In the genomic region with DNA sequence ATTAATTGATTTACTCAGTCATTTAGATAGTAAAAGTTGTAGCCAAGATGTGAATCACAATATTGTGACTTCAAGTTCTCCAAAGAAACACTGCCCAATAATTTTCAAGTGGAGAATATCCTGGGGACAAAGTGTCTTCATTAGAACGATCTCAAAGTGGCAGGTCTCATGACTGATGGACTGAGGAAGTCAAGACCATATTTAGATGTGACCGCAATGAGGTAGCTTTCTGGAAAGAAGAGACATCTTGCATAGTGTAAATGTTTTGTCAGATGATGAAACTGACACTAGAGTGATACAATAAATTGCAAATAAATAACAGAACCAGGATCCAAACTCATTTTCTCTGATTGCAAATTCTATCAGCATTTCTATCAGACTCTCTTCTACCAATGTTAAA, we compare ENCODE assay signal across 27 cellular contexts.
"Had no signal": no experiment of that assay in that cellular context is flagged by ENCODE, and none has a peak within 500 bp of the region (broad histone marks: within the 10 kb centered on the region; RNA-seq: fewer than 3 reads in every experiment).

No MANE protein-coding gene starts in this region.

- H3K27ac Mint-ChIP-seq: naive thymus-derived CD4-positive, alpha-beta T cell; nephron; neural progenitor cell; progenitor cell of endocrine pancreas; stimulated activated naive B cell treated with anti-CD40 and anti-IgM and Interleukin-4, amounts not matched to agents 10 μg/mL and 1 μg/mL and 100 μg/mL, for 72 hours; stimulated activated naive CD8-positive, alpha-beta T cell treated with anti-CD3 and anti-CD28 coated beads, Interleukin-15, Interleukin-2, amounts not matched to agents 100 ng/mL and 50 ng/mL, for 24 hours had no signal

- H3K4me3 Mint-ChIP-seq: naive thymus-derived CD4-positive, alpha-beta T cell; nephron; neural progenitor cell; stimulated activated naive B cell treated with anti-CD40 and anti-IgM and Interleukin-4, amounts not matched to agents 10 μg/mL and 1 μg/mL and 100 μg/mL, for 72 hours; stimulated activated naive CD8-positive, alpha-beta T cell treated with anti-CD3 and anti-CD28 coated beads, Interleukin-15, Interleukin-2, amounts not matched to agents 100 ng/mL and 50 ng/mL, for 24 hours had no signal

- H3K27me3 Mint-ChIP-seq: progenitor cell of endocrine pancreas; stimulated activated naive B cell treated with anti-CD40 and anti-IgM and Interleukin-4, amounts not matched to agents 10 μg/mL and 1 μg/mL and 100 μg/mL, for 72 hours; stimulated activated naive CD8-positive, alpha-beta T cell treated with anti-CD3 and anti-CD28 coated beads, Interleukin-15, Interleukin-2, amounts not matched to agents 100 ng/mL and 50 ng/mL, for 24 hours had no signal

- H3K9me3 Mint-ChIP-seq: neural progenitor cell; stimulated activated naive B cell treated with anti-CD40 and anti-IgM and Interleukin-4, amounts not matched to agents 10 μg/mL and 1 μg/mL and 100 μg/mL, for 72 hours; stimulated activated naive CD8-positive, alpha-beta T cell treated with anti-CD3 and anti-CD28 coated beads, Interleukin-15, Interleukin-2, amounts not matched to agents 100 ng/mL and 50 ng/mL, for 24 hours had no signal

- H3K27ac ChIP-seq: esophagus muscularis mucosa, foreskin keratinocyte, gastroesophageal sphincter, heart right ventricle, left lung, neural progenitor cell, parathyroid adenoma, right lobe of liver, thoracic aorta, transverse colon, upper lobe of right lung, uterus had no signal

- H3K4me1 ChIP-seq: esophagus muscularis mucosa, foreskin keratinocyte, gastroesophageal sphincter, heart right ventricle, left lung, neural progenitor cell, parathyroid adenoma, right lobe of liver, transverse colon, upper lobe of right lung, uterus had no signal

- H3K36me3 Mint-ChIP-seq: naive thymus-derived CD4-positive, alpha-beta T cell; neural progenitor cell; stimulated activated naive B cell treated with anti-CD40 and anti-IgM and Interleukin-4, amounts not matched to agents 10 μg/mL and 1 μg/mL and 100 μg/mL, for 72 hours had no signal

- H3K9me3 ChIP-seq: esophagus muscularis mucosa, gastroesophageal sphincter, left lung, thoracic aorta, transverse colon, upper lobe of right lung, uterus had no signal

- DNase-seq: dermis blood vessel endothelial cell; effector memory CD4-positive, alpha-beta T cell; foreskin keratinocyte; glutamatergic neuron; heart right ventricle; hippocampal formation; left cardiac atrium; left lung; mesenchymal stem cell; midbrain; naive thymus-derived CD4-positive, alpha-beta T cell; right lobe of liver; small intestine; stimulated activated CD4-positive, alpha-beta T cell treated with anti-CD3 and anti-CD28 coated beads, Interleukin-15, amount 100 ng/mL, for 24 hours; stimulated activated CD4-positive, alpha-beta T cell treated with anti-CD3 and anti-CD28 coated beads, Interleukin-2, amount 100 ng/mL, for 48 hours; stimulated activated naive B cell treated with anti-CD40 and anti-IgM and Interleukin-4, amounts not matched to agents 10 μg/mL and 1 μg/mL and 100 μg/mL, for 72 hours; transverse colon; upper lobe of right lung; uterus had no signal

- H3K27me3 ChIP-seq: esophagus muscularis mucosa, foreskin keratinocyte, gastroesophageal sphincter, heart right ventricle, left lung, neural progenitor cell, right lobe of liver, transverse colon, upper lobe of right lung, uterus had no signal

- H3K4me3 ChIP-seq: esophagus muscularis mucosa, gastroesophageal sphincter, heart right ventricle, left lung, neural progenitor cell, right lobe of liver, thoracic aorta, transverse colon, upper lobe of right lung, uterus had no signal

- H3K4me1 Mint-ChIP-seq: naive thymus-derived CD4-positive, alpha-beta T cell; nephron; stimulated activated naive B cell treated with anti-CD40 and anti-IgM and Interleukin-4, amounts not matched to agents 10 μg/mL and 1 μg/mL and 100 μg/mL, for 72 hours had no signal

- H3K36me3 ChIP-seq: esophagus muscularis mucosa, gastroesophageal sphincter, heart right ventricle, left lung, neural progenitor cell, right lobe of liver, thoracic aorta, transverse colon, upper lobe of right lung, uterus had no signal
